8 cellular contexts compared by ENCODE assay signal in the genomic region with DNA sequence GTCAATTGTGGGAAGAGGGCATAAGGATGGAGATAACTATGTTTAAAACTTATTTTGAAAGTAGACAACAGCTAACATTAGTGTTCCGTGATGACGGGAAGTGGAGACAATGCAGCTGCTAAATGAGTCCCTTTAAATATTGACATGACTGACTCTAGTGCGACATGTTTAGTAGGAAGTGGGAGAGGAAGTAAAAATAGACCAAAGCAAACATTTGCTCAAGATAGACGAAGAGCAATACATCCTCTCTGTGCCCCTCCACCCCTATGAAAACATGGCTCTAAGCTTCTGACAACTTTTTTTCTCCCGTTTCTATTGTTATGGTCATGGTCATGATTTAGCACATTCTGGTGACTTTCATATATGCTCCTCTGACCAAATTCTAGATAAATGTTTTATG. TPM values are rescaled to one million over a fixed set of nuclear protein-coding genes. Genes with fewer than 3 reads are reported as not detected.
DNase-seq lines count a peak whose midpoint lies in the region; ATAC-seq lines count a peak whose summit lies in the region.

No MANE protein-coding gene starts in this region.

- DNase-seq in DMS153 (lab: John Stamatoyannopoulos, UW) (peak; percentile 92), NCI-H774 (lab: John Stamatoyannopoulos, UW) (peak; percentile 19), left kidney (ENCODE audit: low read depth, low spot score) (peak; percentile 46), middle frontal gyrus (ENCODE audit: extremely low spot score, low spot score) (no peak), hepatic stellate cell (ENCODE audit: low spot score) (no peak), mucosa of gallbladder (ENCODE audit: low spot score) (no peak), activated gamma-delta T cell (lab: John Stamatoyannopoulos, UW) (no peak)

- peak; percentile 60 for ATAC-seq in GM21515 (IDR thresholded peaks at IDR 0.05; ENCODE audit: unreplicated experiment)

RNA-seq across cellular contexts. Expression of gene HMCN1, which starts 60.0 kb away (rescaled TPM):
- 3.7 TPM for total RNA-seq in mucosa of gallbladder

Comparison
In these comparisons a context has a peak if more than half of its experiments do, and no peak if none do; other contexts are left out.
1. DNase-seq: peak in DMS153 (single experiment), NCI-H774 (single experiment) and left kidney (single experiment); none in middle frontal gyrus (single experiment), hepatic stellate cell (single experiment), mucosa of gallbladder (single experiment) and activated gamma-delta T cell (single experiment).